In the genomic region with DNA sequence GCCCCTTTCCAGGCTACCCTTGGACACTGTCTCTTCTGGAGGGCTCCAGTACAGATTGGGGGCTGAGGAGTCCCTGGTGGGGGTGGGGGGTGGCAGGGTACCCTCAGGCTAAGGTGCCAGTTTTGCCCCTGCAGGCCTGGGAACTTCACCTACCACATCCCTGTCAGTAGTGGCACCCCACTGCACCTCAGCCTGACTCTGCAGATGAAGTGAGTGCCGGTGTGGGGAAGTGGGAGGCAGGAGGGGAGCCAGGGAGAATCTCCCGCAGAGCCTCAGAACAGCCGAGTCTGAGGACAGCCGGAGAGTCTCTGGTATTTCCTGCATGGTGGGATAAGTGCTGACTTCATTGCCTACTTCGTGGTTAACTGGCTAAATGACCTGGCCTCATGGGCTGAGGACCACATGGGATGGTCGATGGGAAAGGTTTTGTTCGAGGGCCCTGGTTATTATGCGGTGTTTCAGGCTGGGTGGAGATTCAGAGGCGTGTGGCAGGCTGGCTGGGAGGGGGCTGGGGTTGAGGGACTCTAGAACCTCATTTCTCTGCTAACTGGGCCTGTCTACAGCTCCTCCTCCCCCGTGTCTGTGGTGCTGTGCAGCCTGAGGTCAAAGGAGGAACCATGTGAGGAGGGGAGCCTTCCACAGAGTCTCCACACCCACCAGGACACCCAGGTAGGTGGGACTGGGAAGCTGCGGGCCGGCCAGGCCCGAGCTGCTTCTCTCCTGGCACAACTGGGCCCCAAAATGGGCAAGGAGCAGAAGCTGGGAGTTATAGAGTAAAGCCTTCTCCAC, we compare ENCODE assay signal across 22 cellular contexts. TPM values are rescaled to one million over a fixed set of nuclear protein-coding genes. Genes with fewer than 3 reads are reported as not detected.
DNase-seq lines count a peak whose midpoint lies in the region; ATAC-seq, FAIRE-seq and TF ChIP-seq lines count a peak whose summit lies in the region.
"Had no signal": no experiment of that assay in that cellular context is flagged by ENCODE, and none has a peak within 500 bp of the region (broad histone marks: within the 10 kb centered on the region; RNA-seq: fewer than 3 reads in every experiment).

No MANE protein-coding gene starts in this region.

- H3K9me3 Mint-ChIP-seq in WTC11 (no peaks in the 10 kb centered on the region), progenitor cell of endocrine pancreas (ENCODE audit: low read depth) (no peaks in the 10 kb centered on the region)
- H3K9me3 Mint-ChIP-seq: natural killer cell; stimulated activated naive CD8-positive, alpha-beta T cell treated with anti-CD3 and anti-CD28 coated beads, Interleukin-15, Interleukin-2, amounts not matched to agents 100 ng/mL and 50 ng/mL, for 24 hours had no signal

- no peaks in the 10 kb centered on the region for H3K9me3 ChIP-seq in BE2C
- H3K9me3 ChIP-seq: adrenal gland had no signal

- no peak for DNase-seq in GM12891 (ENCODE audit: insufficient read length, low spot score)
- DNase-seq in WTC11 (ENCODE audit: low spot score), result no peak
- peak; percentile 52 for DNase-seq in glomerular visceral epithelial cell (ENCODE audit: extremely low spot score)
- no peak for DNase-seq in progenitor cell of endocrine pancreas (ENCODE audit: low spot score, unreplicated experiment)
- DNase-seq in NCI-H2107 (lab: John Stamatoyannopoulos, UW), result no peak
- DNase-seq in stimulated activated CD4-positive, alpha-beta T cell treated with anti-CD3 and anti-CD28 coated beads, Interleukin-1b, Interleukin-23, amount 100 ng/mL, for 48 hours, result no peak
- no peak for DNase-seq in NCI-H2029 (lab: John Stamatoyannopoulos, UW)
- no peak for DNase-seq in BE2C
- DNase-seq: activated CD4-positive, alpha-beta T cell treated with anti-CD3 and anti-CD28 coated beads for 48 hours; activated T-cell treated with anti-CD3 and anti-CD28 coated beads, Interleukin-2, amount 50 U/mL, for 1 hour; adrenal gland; dermis blood vessel endothelial cell; DMS53; Karpas-422; natural killer cell; NCI-H1417; NCI-H2227 treated with DMSO at 0.1 percent for 48 hours; SHP77 treated with DMSO at 0.1 percent for 48 hours; T1000 had no signal

- H3K36me3 Mint-ChIP-seq in WTC11 (peaks cover 24% of the 10 kb centered on the region), progenitor cell of endocrine pancreas (ENCODE audit: insufficient read depth) (peaks cover 12% of the 10 kb centered on the region)
- H3K36me3 Mint-ChIP-seq: natural killer cell had no signal

- TF ChIP-seq CTCF in WTC11 (IDR thresholded peaks at IDR 0.05) (no peak), progenitor cell of endocrine pancreas (IDR thresholded peaks at IDR 0.05; ENCODE audit: unreplicated experiment) (no peak), BE2C (IDR thresholded peaks at IDR 0.05; ENCODE audit: low read depth, low read length) (no peak)

- no peak for ATAC-seq in WTC11
- ATAC-seq: natural killer cell had no signal

- peak overlapping the region; percentile 9; the same call in 1 of the 2 replicates for H3K27ac Mint-ChIP-seq in WTC11
- H3K27ac Mint-ChIP-seq in progenitor cell of endocrine pancreas, result peak overlapping the region; percentile 75
- H3K27ac Mint-ChIP-seq: B cell; stimulated activated naive CD8-positive, alpha-beta T cell treated with anti-CD3 and anti-CD28 coated beads, Interleukin-15, Interleukin-2, amounts not matched to agents 100 ng/mL and 50 ng/mL, for 24 hours had no signal

- H3K27me3 ChIP-seq in BE2C, result no peaks in the 10 kb centered on the region
- H3K27me3 ChIP-seq: adrenal gland had no signal

- no peaks in the 10 kb centered on the region for H3K4me1 ChIP-seq in BE2C
- H3K4me1 ChIP-seq: adrenal gland had no signal

- CTCF ChIA-PET in WTC11 (lab: Charles Lee), result interaction anchor here (1.0 to 5.3 kb wide), 4 partner anchors 13 to 252 kb away, joined by 4 to 42 read pairs (median 8); no protein-coding TSS in a partner anchor

- H3K27me3 Mint-ChIP-seq in WTC11 (ENCODE audit: low read depth), result no peaks in the 10 kb centered on the region; the same call in 1 of the 2 replicates
- H3K27me3 Mint-ChIP-seq in progenitor cell of endocrine pancreas, result no peaks in the 10 kb centered on the region
- H3K27me3 Mint-ChIP-seq: B cell; stimulated activated naive CD8-positive, alpha-beta T cell treated with anti-CD3 and anti-CD28 coated beads, Interleukin-15, Interleukin-2, amounts not matched to agents 100 ng/mL and 50 ng/mL, for 24 hours had no signal

- POLR2A ChIA-PET in WTC11 (lab: Charles Lee), result interaction anchor here (0.6 to 1.3 kb wide), 2 partner anchors 9 to 31 kb away, joined by 3 read pairs; no protein-coding TSS in a partner anchor

- FAIRE-seq in GM12891 (lab: Jason Lieb, UNC), result no peak

- no peak for TF ChIP-seq POLR2A in GM12891 (IDR thresholded peaks at IDR 0.05; ENCODE audit: low read depth, low read length)

- H3K4me3 Mint-ChIP-seq in WTC11 (no peak overlapping the region), progenitor cell of endocrine pancreas (ENCODE audit: low read depth) (no peak overlapping the region)
- H3K4me3 Mint-ChIP-seq: B cell; natural killer cell; stimulated activated naive CD8-positive, alpha-beta T cell treated with anti-CD3 and anti-CD28 coated beads, Interleukin-15, Interleukin-2, amounts not matched to agents 100 ng/mL and 50 ng/mL, for 24 hours had no signal

- no peaks in the 10 kb centered on the region for H3K4me1 Mint-ChIP-seq in WTC11
- peaks cover 16% of the 10 kb centered on the region for H3K4me1 Mint-ChIP-seq in progenitor cell of endocrine pancreas (ENCODE audit: low read depth)

- H3K4me3 ChIP-seq in BE2C (ENCODE audit: low read depth, low read length), result no peak overlapping the region
- H3K4me3 ChIP-seq: adrenal gland, skin epidermis had no signal

- H3K36me3 ChIP-seq in BE2C, result peaks cover 5% of the 10 kb centered on the region; the same call in 1 of the 2 replicates

TF ChIP-seq in GM12891, 5 proteins besides CTCF, POLR2A, EP300 and RAD21:
- 0 out of 2 replicates have a peak, but pooled peaks have one; percentile 18 for TF ChIP-seq POLR2AphosphoS5 (IDR thresholded peaks at IDR 0.05; ENCODE audit: low read depth, low read length)
- TF ChIP-seq POU2F2 (IDR thresholded peaks at IDR 0.05; ENCODE audit: low read depth, low read length), result no peak
- no peak for TF ChIP-seq SPI1 (IDR thresholded peaks at IDR 0.05; ENCODE audit: low read depth, low read length)
- no peak for TF ChIP-seq PAX5 (IDR thresholded peaks at IDR 0.05; ENCODE audit: insufficient read depth, low read length, severe bottlenecking)
- TF ChIP-seq TAF1 (IDR thresholded peaks at IDR 0.05; ENCODE audit: low read depth, low read length), result no peak
TF ChIP-seq in GM12891: peak in this region for 1.

TF ChIP-seq in WTC11, 78 proteins besides CTCF, POLR2A, EP300 and RAD21:
- no peak for TF ChIP-seq FOXK1 (CRISPR knock-in tag; IDR thresholded peaks at IDR 0.05)
- no peak for TF ChIP-seq NR2C2 (CRISPR knock-in tag; IDR thresholded peaks at IDR 0.05)

RNA-seq across cellular contexts. Expression of gene TMEM258, which starts 8.5 kb away (rescaled TPM):
- 340 TPM for polyA plus RNA-seq in GM12891 (2012; ENCODE audit: low read depth, missing spikeins)
- total RNA-seq in WTC11 (2021) (175 to 192 TPM (median 190 TPM) in 3 replicates), progenitor cell of endocrine pancreas (175 and 185 TPM in 2 replicates)
- 262 TPM for polyA plus RNA-seq in BE2C (2012; ENCODE audit: insufficient read depth, insufficient read length, low read depth)

RNA-seq across cellular contexts. Expression of gene FEN1, which starts 8.8 kb away (rescaled TPM):
- 73.7 TPM for polyA plus RNA-seq in GM12891 (2012; ENCODE audit: low read depth, missing spikeins)
- total RNA-seq in WTC11 (2021), result 72.3 to 96.3 TPM (median 73.2 TPM) in 3 replicates
- total RNA-seq in progenitor cell of endocrine pancreas, result 34.4 and 36.6 TPM in 2 replicates
- polyA plus RNA-seq in BE2C (2012; ENCODE audit: insufficient read depth, insufficient read length, low read depth), result 58.3 TPM

RNA-seq across cellular contexts. Expression of gene MYRF, which starts 31.5 kb away (rescaled TPM):
- polyA plus RNA-seq in GM12891 (2012; ENCODE audit: low read depth, missing spikeins), result 0.83 TPM
- total RNA-seq in WTC11 (2021), result 4.9 to 5.9 TPM (median 5.2 TPM) in 3 replicates
- total RNA-seq in progenitor cell of endocrine pancreas, result 117 and 128 TPM in 2 replicates
- polyA plus RNA-seq in BE2C (2012; ENCODE audit: insufficient read depth, insufficient read length, low read depth), result 6.3 TPM

RNA-seq across cellular contexts. Expression of gene FADS1, which starts 32.9 kb away (rescaled TPM):
- 9.4 TPM for polyA plus RNA-seq in GM12891 (2012; ENCODE audit: low read depth, missing spikeins)
- total RNA-seq in WTC11 (2021) (105 to 108 TPM (median 105 TPM) in 3 replicates), progenitor cell of endocrine pancreas (114 and 121 TPM in 2 replicates)
- 29.5 TPM for polyA plus RNA-seq in BE2C (2012; ENCODE audit: insufficient read depth, insufficient read length, low read depth)

RNA-seq across cellular contexts. Expression of gene FADS2, which starts 44.2 kb away (rescaled TPM):
- 85.3 TPM for polyA plus RNA-seq in GM12891 (2012; ENCODE audit: low read depth, missing spikeins)
- total RNA-seq in WTC11 (2021) (416 to 423 TPM (median 422 TPM) in 3 replicates), progenitor cell of endocrine pancreas (399 and 402 TPM in 2 replicates)
- polyA plus RNA-seq in BE2C (2012; ENCODE audit: insufficient read depth, insufficient read length, low read depth), result 54.5 TPM

Comparison
In these comparisons a context has a peak if more than half of its experiments do, and no peak if none do; other contexts are left out.
1. RNA of gene MYRF, which starts 31.5 kb away (total RNA-seq): 117 to 128 TPM in progenitor cell of endocrine pancreas; 4.9 to 5.9 TPM in WTC11; every median in the first group is over 10 times any median in the second.